Comparison of ENCODE assay signal across 10 cellular contexts in the genomic region with DNA sequence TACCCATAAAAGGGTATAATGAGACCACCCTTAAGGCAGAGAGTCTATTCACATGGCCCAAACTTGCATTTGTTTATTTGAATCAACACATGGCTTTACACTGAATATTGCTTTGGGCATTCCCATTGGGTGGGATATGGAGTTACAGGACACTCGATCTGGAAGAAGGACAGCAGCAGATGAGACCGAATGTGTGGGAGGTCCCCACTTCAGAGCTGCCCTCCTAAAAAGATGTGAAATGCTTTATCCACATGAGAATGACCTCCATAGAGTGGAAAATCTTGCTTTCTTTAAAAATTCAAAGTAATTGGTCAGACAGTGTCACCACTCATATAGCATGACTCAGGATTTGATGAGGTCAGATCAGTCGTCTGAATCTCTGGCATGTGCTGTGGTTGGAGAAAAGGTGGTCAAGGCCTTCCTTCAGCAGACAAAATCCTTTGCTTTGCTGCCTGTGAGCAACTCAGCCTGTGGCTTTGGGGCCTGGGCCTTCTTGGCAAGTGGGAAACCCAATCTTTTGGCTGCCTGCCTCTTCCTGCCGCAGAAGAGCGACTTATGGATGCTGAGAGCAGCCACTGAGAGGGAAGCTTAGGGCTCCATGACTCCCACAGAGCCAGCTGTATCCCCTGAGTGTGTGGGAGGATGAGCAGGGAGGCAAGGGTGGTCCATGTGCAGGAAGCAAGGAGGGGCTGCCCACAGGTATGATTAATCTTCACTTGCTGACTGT. TPM values are rescaled to one million over a fixed set of nuclear protein-coding genes. Genes with fewer than 3 reads are reported as not detected.
DNase-seq lines count a peak whose midpoint lies in the region; ATAC-seq and TF ChIP-seq lines count a peak whose summit lies in the region.
"Had no signal": no experiment of that assay in that cellular context is flagged by ENCODE, and none has a peak within 500 bp of the region (broad histone marks: within the 10 kb centered on the region; RNA-seq: fewer than 3 reads in every experiment).

No MANE protein-coding gene starts in this region.

- CTCF ChIA-PET in SK-N-SH (lab: Yijun Ruan, JAX): interaction anchor here (0.9 to 2.4 kb wide), 2 partner anchors 30 kb away, joined by 3 to 10 read pairs; no protein-coding TSS in a partner anchor
- CTCF ChIA-PET in CD8-positive, alpha-beta T cell (lab: Charles Lee): no interaction called here

- H3K9me3 Mint-ChIP-seq in CD8-positive, alpha-beta T cell: peaks cover 10% of the 10 kb centered on the region

- no peaks in the 10 kb centered on the region for H3K36me3 Mint-ChIP-seq in CD8-positive, alpha-beta T cell

- H4K20me1 ChIP-seq in SK-N-SH (ENCODE audit: insufficient read depth): no peaks in the 10 kb centered on the region

- H3K4me2 ChIP-seq in SK-N-SH: no peak overlapping the region

- H3K79me2 ChIP-seq in SK-N-SH (ENCODE audit: insufficient read depth): no peaks in the 10 kb centered on the region

- 39% methylated on average over 5 of the region's 5 CpGs for WGBS in SK-N-SH (ENCODE audit: low lambda C conversion rate)
- WGBS in ovary, 3 donors: 31 to 35% (median 34%) methylated on average over 5 of the region's 5 CpGs

- H3K27ac ChIP-seq in SK-N-SH (ENCODE audit: low read depth in 2 of 2, low read length in 1 of 2) (peak overlapping the region in 1 of 2 experiments; percentile 32; a peak in 2 of 4 replicates), ovary (peak overlapping the region in 1 of 2 donors; percentile 18)
- H3K27ac ChIP-seq in CD8-positive, alpha-beta T cell (ENCODE audit: low read depth, low read length): no peak overlapping the region

- TF ChIP-seq CTCF in SK-N-SH (IDR thresholded peaks at IDR 0.05): no peak
- no peak for TF ChIP-seq CTCF in epithelial cell of proximal tubule (conservative IDR thresholded peaks at IDR 0.05; ENCODE audit: low read depth, low read length)
- no peak for TF ChIP-seq CTCF in ovary (IDR thresholded peaks at IDR 0.05)
- TF ChIP-seq CTCF in CD8-positive, alpha-beta T cell (IDR thresholded peaks at IDR 0.05): no peak

- no peaks in the 10 kb centered on the region for H3K27me3 ChIP-seq in SK-N-SH (ENCODE audit: insufficient read depth)
- H3K27me3 ChIP-seq in ovary: no peaks in the 10 kb centered on the region
- H3K27me3 ChIP-seq in CD8-positive, alpha-beta T cell (ENCODE audit: insufficient read depth, low read length): no peaks in the 10 kb centered on the region

- TF ChIP-seq EP300 in SK-N-SH (IDR thresholded peaks at IDR 0.05; ENCODE audit: borderline replicate concordance in 1 of 2, low read depth in 1 of 2, low read length in 1 of 2) (peak in 1 of 2 experiments; percentile 65; a peak in 1 of 4 replicates), ovary (IDR thresholded peaks at IDR 0.05) (no peak)

- H3K4me3 Mint-ChIP-seq in CD8-positive, alpha-beta T cell: no peak overlapping the region

- H3K9ac ChIP-seq in SK-N-SH: no peak overlapping the region

- H3K9me3 ChIP-seq in SK-N-SH (no peaks in the 10 kb centered on the region; the same call in 1 of the 2 replicates), ovary (no peaks in the 10 kb centered on the region)
- H3K9me3 ChIP-seq in CD8-positive, alpha-beta T cell (ENCODE audit: low read length): no peaks in the 10 kb centered on the region

- H3K27ac Mint-ChIP-seq in CD8-positive, alpha-beta T cell: no peak overlapping the region

- H3K4me1 Mint-ChIP-seq in CD8-positive, alpha-beta T cell (ENCODE audit: low read depth): no peaks in the 10 kb centered on the region

- no peak for ATAC-seq in CD8-positive, alpha-beta T cell
- no peak for ATAC-seq in GM21447 (IDR thresholded peaks at IDR 0.05; ENCODE audit: unreplicated experiment)

- H3K9me2 ChIP-seq in SK-N-SH: no peaks in the 10 kb centered on the region

- peak; percentile 79 for DNase-seq in ELR (ENCODE audit: low read depth)
- DNase-seq in SK-N-SH: no peak
- peak; percentile 31 for DNase-seq in epithelial cell of proximal tubule (ENCODE audit: low read depth)
- DNase-seq in ovary: peak; percentile 35 to 66 (median 53)
- DNase-seq in CD8-positive, alpha-beta T cell: no peak
- no peak for DNase-seq in NCI-H2227 treated with DMSO at 0.1 percent for 48 hours (lab: John Stamatoyannopoulos, UW)
- no peak for DNase-seq in activated T-cell treated with anti-CD3 and anti-CD28 coated beads for 4 hours
- DNase-seq: activated naive CD4-positive, alpha-beta T cell treated with anti-CD3 and anti-CD28 coated beads, Interleukin-2, amount 50 U/mL, for 16 hours; RPMI8226 had no signal

- H3K27me3 Mint-ChIP-seq in CD8-positive, alpha-beta T cell (ENCODE audit: low read depth): no peaks in the 10 kb centered on the region

- intact Hi-C loops in ovary (cut with DNase I): no loop called here
- intact Hi-C loops in CD8-positive, alpha-beta T cell (cut with DNase I, micrococcal nuclease): no loop called here

- POLR2A ChIA-PET in SK-N-SH (lab: Yijun Ruan, JAX): no interaction called here
- POLR2A ChIA-PET in CD8-positive, alpha-beta T cell (lab: Charles Lee): no interaction called here

- TF ChIP-seq POLR2A in ovary (IDR thresholded peaks at IDR 0.05): no peak

- no peak overlapping the region for H2AFZ ChIP-seq in SK-N-SH (ENCODE audit: low read depth)

- H3K4me3 ChIP-seq in SK-N-SH (ENCODE audit: low read depth in 2 of 2, low read length in 1 of 2): no peak overlapping the region
- no peak overlapping the region for H3K4me3 ChIP-seq in epithelial cell of proximal tubule (ENCODE audit: low read depth, low read length)
- no peak overlapping the region for H3K4me3 ChIP-seq in ovary
- H3K4me3 ChIP-seq in CD8-positive, alpha-beta T cell (ENCODE audit: low read depth, low read length): no peak overlapping the region

- TF ChIP-seq RAD21 in SK-N-SH (IDR thresholded peaks at IDR 0.05; ENCODE audit: low read length): no peak

- H3K36me3 ChIP-seq in SK-N-SH (replicated peaks in 1 of 2; ENCODE audit: control insufficient read depth in 1 of 2, insufficient read depth in 2 of 2, low read length in 1 of 2): no peaks in the 10 kb centered on the region
- H3K36me3 ChIP-seq in ovary: no peaks in the 10 kb centered on the region
- H3K36me3 ChIP-seq in CD8-positive, alpha-beta T cell (ENCODE audit: insufficient read depth, low read length): no peaks in the 10 kb centered on the region

- peaks cover 9% of the 10 kb centered on the region for H3F3A ChIP-seq in SK-N-SH (replicated peaks; ENCODE audit: insufficient read depth)

- H3K4me1 ChIP-seq in SK-N-SH (ENCODE audit: control insufficient read depth in 1 of 2, insufficient read depth in 2 of 2, low read depth in 1 of 2, low read length in 1 of 2) (no peaks in the 10 kb centered on the region), ovary (ENCODE audit: insufficient read depth) (no peaks in the 10 kb centered on the region)
- H3K4me1 ChIP-seq in CD8-positive, alpha-beta T cell (ENCODE audit: insufficient read depth, low read length): no peaks in the 10 kb centered on the region

TF ChIP-seq in SK-N-SH, 30 proteins besides CTCF, POLR2A, EP300 and RAD21 (continues in another document):
- TF ChIP-seq TCF12 (IDR thresholded peaks at IDR 0.05) (peak; percentile 80), FOSL2 (IDR thresholded peaks at IDR 0.05; ENCODE audit: borderline replicate concordance, low read depth) (0 out of 2 replicates have a peak, but pooled peaks have one; percentile 34), CHD2 (IDR thresholded peaks at IDR 0.05; ENCODE audit: low read length, partially characterized antibody) (no peak), GABPA (IDR thresholded peaks at IDR 0.05; ENCODE audit: low read depth) (no peak), ELF1 (IDR thresholded peaks at IDR 0.05) (no peak), TEAD4 (IDR thresholded peaks at IDR 0.05; ENCODE audit: borderline replicate concordance, insufficient read depth) (0 out of 2 replicates have a peak, but pooled peaks have one; percentile 14), RXRA (IDR thresholded peaks at IDR 0.05; ENCODE audit: borderline replicate concordance, low read depth) (no peak), RCOR1 (IDR thresholded peaks at IDR 0.05; ENCODE audit: low read length) (no peak)
- TF ChIP-seq, protein P1, sequence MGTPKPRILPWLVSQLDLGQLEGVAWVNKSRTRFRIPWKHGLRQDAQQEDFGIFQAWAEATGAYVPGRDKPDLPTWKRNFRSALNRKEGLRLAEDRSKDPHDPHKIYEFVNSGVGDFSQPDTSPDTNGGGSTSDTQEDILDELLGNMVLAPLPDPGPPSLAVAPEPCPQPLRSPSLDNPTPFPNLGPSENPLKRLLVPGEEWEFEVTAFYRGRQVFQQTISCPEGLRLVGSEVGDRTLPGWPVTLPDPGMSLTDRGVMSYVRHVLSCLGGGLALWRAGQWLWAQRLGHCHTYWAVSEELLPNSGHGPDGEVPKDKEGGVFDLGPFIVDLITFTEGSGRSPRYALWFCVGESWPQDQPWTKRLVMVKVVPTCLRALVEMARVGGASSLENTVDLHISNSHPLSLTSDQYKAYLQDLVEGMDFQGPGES (IDR thresholded peaks at IDR 0.05; ENCODE audit: low read depth, low read length): no peak

RNA-seq across cellular contexts. Expression of a gene that starts 39.3 kb away (rescaled TPM):
- polyA plus RNA-seq in SK-N-SH (2012; rRNA removed) (0.10 TPM in 1 of 2 replicates, not detected in the other), ovary (10 to 100 TPM in 1 of 2 donors, 1 to 10 TPM in 1; 3.3 to 16.5 TPM)
- polyA plus RNA-seq in SK-N-SH (2012; cell fraction: cytosol; rRNA removed): not detected in 2 replicates
- not detected in 2 replicates for polyA plus RNA-seq in SK-N-SH (2012; cell fraction: nucleus; rRNA removed)
- total RNA-seq in epithelial cell of proximal tubule (0.12 TPM in 1 of 2 replicates, not detected in the other), ovary (10 to 100 TPM in 1 of 7 donors, 1 to 10 TPM in 6; 1.8 to 11.6 (median 9.0) TPM)
- total RNA-seq in CD8-positive, alpha-beta T cell: 100 to 1,000 TPM; 165 to 167 TPM

Comparison
In these comparisons a context has a peak if more than half of its experiments do, and no peak if none do; other contexts are left out.
1. DNase-seq: peak in ELR (single experiment), epithelial cell of proximal tubule (single experiment) and ovary (5 of 5); none in SK-N-SH (single experiment), CD8-positive, alpha-beta T cell (0 of 7), NCI-H2227 treated with DMSO at 0.1 percent for 48 hours (single experiment) and activated T-cell treated with anti-CD3 and anti-CD28 coated beads for 4 hours (single experiment).
2. RNA of a gene that starts 39.3 kb away (total RNA-seq): 165 to 167 TPM in CD8-positive, alpha-beta T cell; 1.8 to 11.6 TPM in ovary and 0.12 TPM in epithelial cell of proximal tubule; every median in the first group is over 10 times any median in the second.